Comparison of ENCODE assay signal across 2 cellular contexts in genomic region chr1:41999884-42000283, GRCh38.
TF ChIP-seq lines count a peak whose summit lies in the region.

No MANE protein-coding gene starts in this region.

TF ChIP-seq in GM12891, 5 proteins besides CTCF, POLR2A, EP300 and RAD21:
- peak; percentile 52; the same call in 1 of the 2 replicates for TF ChIP-seq SPI1 (IDR thresholded peaks at IDR 0.05; ENCODE audit: low read depth, low read length)
- no peak for TF ChIP-seq TAF1 (IDR thresholded peaks at IDR 0.05; ENCODE audit: low read depth, low read length)
- no peak for TF ChIP-seq POLR2AphosphoS5 (IDR thresholded peaks at IDR 0.05; ENCODE audit: low read depth, low read length)

TF ChIP-seq in GM12878, 131 proteins besides CTCF, POLR2A, EP300 and RAD21:
- TF ChIP-seq STAT1 (conservative IDR thresholded peaks at IDR 0.05), result no peak
- peak; percentile 72; the same call in 1 of the 2 replicates for TF ChIP-seq ZNF24 (IDR thresholded peaks at IDR 0.05)
- 0 out of 2 replicates have a peak, but pooled peaks have one; percentile 2 for TF ChIP-seq SPI1 (IDR thresholded peaks at IDR 0.05; ENCODE audit: borderline replicate concordance, insufficient read depth, low read depth, low read length)
- TF ChIP-seq, protein P1, sequence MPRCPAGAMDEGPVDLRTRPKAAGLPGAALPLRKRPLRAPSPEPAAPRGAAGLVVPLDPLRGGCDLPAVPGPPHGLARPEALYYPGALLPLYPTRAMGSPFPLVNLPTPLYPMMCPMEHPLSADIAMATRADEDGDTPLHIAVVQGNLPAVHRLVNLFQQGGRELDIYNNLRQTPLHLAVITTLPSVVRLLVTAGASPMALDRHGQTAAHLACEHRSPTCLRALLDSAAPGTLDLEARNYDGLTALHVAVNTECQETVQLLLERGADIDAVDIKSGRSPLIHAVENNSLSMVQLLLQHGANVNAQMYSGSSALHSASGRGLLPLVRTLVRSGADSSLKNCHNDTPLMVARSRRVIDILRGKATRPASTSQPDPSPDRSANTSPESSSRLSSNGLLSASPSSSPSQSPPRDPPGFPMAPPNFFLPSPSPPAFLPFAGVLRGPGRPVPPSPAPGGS (IDR thresholded peaks at IDR 0.05; ENCODE audit: borderline replicate concordance, insufficient read depth, low read depth, low read length, poor library complexity, severe bottlenecking), result no peak
